ENCODE assay signal across 9 cellular contexts in genomic region chr2:159557437-159558034, GRCh38. TPM values are rescaled to one million over a fixed set of nuclear protein-coding genes. Genes with fewer than 3 reads are reported as not detected.
DNase-seq lines count a peak whose midpoint lies in the region; ATAC-seq and TF ChIP-seq lines count a peak whose summit lies in the region.
"Had no signal": no experiment of that assay in that cellular context is flagged by ENCODE, and none has a peak within 500 bp of the region (broad histone marks: within the 10 kb centered on the region; RNA-seq: fewer than 3 reads in every experiment).

No MANE protein-coding gene starts in this region.

- DNase-seq in NCI-H82 (lab: John Stamatoyannopoulos, UW): peak; percentile 34
- DNase-seq in NCI-H82 treated with DMSO at 0.1 percent for 48 hours (lab: John Stamatoyannopoulos, UW; ENCODE audit: unreplicated experiment): no peak
- DNase-seq in RPMI8226: peak; percentile 13
- no peak for DNase-seq in foreskin fibroblast
- no peak for DNase-seq in sciatic nerve (ENCODE audit: low spot score)
- no peak for DNase-seq in aorta
- no peak for DNase-seq in GM19238 (ENCODE audit: insufficient read length, low spot score)
- DNase-seq: thyroid gland had no signal

- no peaks in the 10 kb centered on the region for H3K9me3 ChIP-seq in aorta (ENCODE audit: control insufficient read depth, low read length)
- H3K9me3 ChIP-seq: thyroid gland had no signal

- peaks cover 0 to 2% of the 10 kb centered on the region in 2 donors for H3K4me1 ChIP-seq in aorta (ENCODE audit: control insufficient read depth in 1 of 2, insufficient read depth in 2 of 2, low read length in 2 of 2)
- H3K4me1 ChIP-seq: thyroid gland had no signal

- intact Hi-C loops in sciatic nerve (cut with DNase I): no loop called here
- intact Hi-C loops in aorta (cut with DNase I): no loop called here

- H3K27me3 ChIP-seq in aorta (ENCODE audit: control insufficient read depth in 1 of 2, insufficient read depth in 2 of 2, low read length in 1 of 2): no peaks in the 10 kb centered on the region
- H3K27me3 ChIP-seq: thyroid gland had no signal

- TF ChIP-seq CTCF in foreskin fibroblast (IDR thresholded peaks at IDR 0.05; ENCODE audit: low read depth, low read length): peak; percentile 22

- peak; percentile 49 for ATAC-seq in sciatic nerve
- ATAC-seq in aorta (ENCODE audit: low FRiP score): no peak
- no peak for ATAC-seq in HG02981 (IDR thresholded peaks at IDR 0.05; ENCODE audit: unreplicated experiment)

- no peak overlapping the region for H3K4me3 ChIP-seq in foreskin fibroblast (ENCODE audit: low read depth in 1 of 2, low read length in 2 of 2)
- H3K4me3 ChIP-seq in aorta (ENCODE audit: low read length in 2 of 2): no peak overlapping the region
- H3K4me3 ChIP-seq: thyroid gland had no signal

- no peaks in the 10 kb centered on the region for H3K36me3 ChIP-seq in aorta (ENCODE audit: control insufficient read depth in 1 of 2, insufficient read depth in 2 of 2, low read length in 1 of 2)
- H3K36me3 ChIP-seq: thyroid gland had no signal

- no peak overlapping the region for H3K27ac ChIP-seq in aorta (ENCODE audit: low read depth in 1 of 2, low read length in 2 of 2)
- H3K27ac ChIP-seq: thyroid gland had no signal

- WGBS in aorta, 2 donors: 89 to 90% methylated on average over 5 of the region's 5 CpGs

RNA-seq across cellular contexts. Expression of gene BAZ2B, which starts 58.8 kb away (rescaled TPM):
- total RNA-seq in sciatic nerve (139 TPM), aorta (100 to 1,000 TPM in 1 of 2 donors, 10 to 100 TPM in 1; 82.6 to 139 TPM)
- polyA plus RNA-seq in aorta: 10 to 100 TPM; 21.4 to 39.4 TPM

Comparison
In these comparisons a context has a peak if more than half of its experiments do, and no peak if none do; other contexts are left out.
1. DNase-seq: peak in NCI-H82 (single experiment) and RPMI8226 (single experiment); none in NCI-H82 treated with DMSO at 0.1 percent for 48 hours (single experiment), foreskin fibroblast (0 of 2), sciatic nerve (single experiment), aorta (0 of 2) and GM19238 (single experiment).